Comparison of ENCODE assay signal across 24 cellular contexts in genomic region chr1:221344693-221345092, GRCh38.
DNase-seq lines count a peak whose midpoint lies in the region; ATAC-seq, FAIRE-seq and TF ChIP-seq lines count a peak whose summit lies in the region.
"Had no signal": no experiment of that assay in that cellular context is flagged by ENCODE, and none has a peak within 500 bp of the region (broad histone marks: within the 10 kb centered on the region; RNA-seq: fewer than 3 reads in every experiment).

No MANE protein-coding gene starts in this region.

- H3K9ac ChIP-seq in IMR-90 (ENCODE audit: low read depth, low read length) (no peak overlapping the region), mesenchymal stem cell (ENCODE audit: low read length) (no peak overlapping the region)

- WGBS in IMR-90 (ENCODE audit: extremely low coverage in 2 of 2, insufficient read length in 1 of 2), 2 experiments = no CpG with 5 or more reads among the region's 1 CpG
- 83% methylated on average over 1 of the region's 1 CpG for WGBS in mesenchymal stem cell

- H3K9me1 ChIP-seq in IMR-90 (ENCODE audit: insufficient read depth, low read length) = no peaks in the 10 kb centered on the region

- no peak overlapping the region for H3K4me3 ChIP-seq in IMR-90 (ENCODE audit: insufficient read depth, low read depth, low read length)
- H3K4me3 ChIP-seq in bronchial epithelial cell (ENCODE audit: low read depth, low read length) = no peak overlapping the region
- no peak overlapping the region for H3K4me3 ChIP-seq in mesenchymal stem cell (ENCODE audit: insufficient read depth in 1 of 2, low read depth in 1 of 2, low read length in 2 of 2)
- no peak overlapping the region for H3K4me3 ChIP-seq in WERI-Rb-1 (ENCODE audit: low read depth, low read length)
- H3K4me3 ChIP-seq: coronary artery, gastrocnemius medialis had no signal

- in situ Hi-C loops in IMR-90 (cut with MboI; ENCODE audit: low sequenced_read_pairs) = no loop called here

- DNase-seq in Daoy (ENCODE audit: low read depth) (peak; percentile 16), IMR-90 (peak; percentile 56), bronchial epithelial cell (ENCODE audit: low read depth) (peak; percentile 77), mesenchymal stem cell (peak; percentile 65), Right ventricle myocardium inferior (ENCODE audit: missing footprints) (no peak), WERI-Rb-1 (no peak), GM20000 (ENCODE audit: low spot score) (no peak), T-helper 1 cell (no peak)
- DNase-seq: activated CD4-positive, alpha-beta T cell treated with anti-CD3 and anti-CD28 coated beads, Interleukin-2, amount 10 ng/mL, durations not matched to agents 24 days and 14 days; activated CD8-positive, alpha-beta memory T cell treated with anti-CD3 and anti-CD28 coated beads, Interleukin-2, amount 10 ng/mL, durations not matched to agents 7 days and 5 days; activated naive CD8-positive, alpha-beta T cell treated with anti-CD3 and anti-CD28 coated beads, Interleukin-2, amount 10 ng/mL, durations not matched to agents 7 days and 5 days; brain microvascular endothelial cell; CD8-positive, alpha-beta memory T cell; DMS79; gastrocnemius medialis; naive B cell; NCI-H1417 treated with DMSO at 0.1 percent for 48 hours; NCI-H2107; occipital lobe; retina; substantia nigra; T-cell had no signal

- H2AK9ac ChIP-seq in IMR-90 (replicated peaks; ENCODE audit: low read depth, low read length, poor library complexity) = no peak overlapping the region

- no TSS peak for BruUV-seq in IMR-90 (replicated peaks; lab: Mats Ljungman, UMichigan)

- no peak overlapping the region for H4K8ac ChIP-seq in IMR-90 (ENCODE audit: low read depth in 2 of 2, low read length in 2 of 2)
- H4K8ac ChIP-seq in mesenchymal stem cell (ENCODE audit: low read length) = no peak overlapping the region

- intact Hi-C loops in IMR-90 (cut with micrococcal nuclease) (no loop called here), Right ventricle myocardium inferior (cut with DNase I) (no loop called here)

- H3K79me1 ChIP-seq in IMR-90 (ENCODE audit: low read depth in 1 of 2, low read length in 2 of 2) (no peaks in the 10 kb centered on the region), mesenchymal stem cell (replicated peaks; ENCODE audit: low read length, poor library complexity, severe bottlenecking) (no peaks in the 10 kb centered on the region)

- peak; percentile 54 for ATAC-seq in IMR-90 (ENCODE audit: low read depth)
- no peak for ATAC-seq in Right ventricle myocardium inferior
- ATAC-seq: activated CD8-positive, alpha-beta memory T cell treated with anti-CD3 and anti-CD28 coated beads, Interleukin-2, amount 10 ng/mL, durations not matched to agents 7 days and 5 days; gastrocnemius medialis; HCT116; T-cell had no signal

- POLR2A ChIA-PET in IMR-90 (lab: Charles Lee; ENCODE audit: unreplicated experiment) = no interaction called here

- no peak overlapping the region for H2BK20ac ChIP-seq in IMR-90 (ENCODE audit: low read depth, low read length)

- H3K27ac ChIP-seq in IMR-90 (ENCODE audit: insufficient read depth, low read length) = no peak overlapping the region
- no peak overlapping the region for H3K27ac ChIP-seq in mesenchymal stem cell (ENCODE audit: low read length, poor library complexity, severe bottlenecking)
- H3K27ac ChIP-seq in WERI-Rb-1 = no peak overlapping the region
- H3K27ac ChIP-seq: brain microvascular endothelial cell, coronary artery, gastrocnemius medialis had no signal

- H2BK15ac ChIP-seq in IMR-90 (ENCODE audit: low read depth, low read length) (no peak overlapping the region), mesenchymal stem cell (ENCODE audit: low read depth, poor library complexity, severe bottlenecking) (no peak overlapping the region)

- H2AFZ ChIP-seq in IMR-90 (replicated peaks; ENCODE audit: low read length, poor library complexity) = no peak overlapping the region
- no peak overlapping the region for H2AFZ ChIP-seq in mesenchymal stem cell (ENCODE audit: low read depth, low read length)

- H3K4ac ChIP-seq in IMR-90 (ENCODE audit: low read depth, low read length) = no peak overlapping the region
- H3K4ac ChIP-seq in mesenchymal stem cell (ENCODE audit: low read depth in 1 of 2, low read length in 2 of 2) = no peak overlapping the region

- no peaks in the 10 kb centered on the region for H4K20me1 ChIP-seq in IMR-90 (ENCODE audit: insufficient read depth, low read length)

- TF ChIP-seq POLR2A in IMR-90 (IDR thresholded peaks at IDR 0.05; ENCODE audit: low read depth, low read length) = no peak

- H3K14ac ChIP-seq in IMR-90 (replicated peaks; ENCODE audit: low read depth, low read length) (no peak overlapping the region), mesenchymal stem cell (ENCODE audit: low read length in 2 of 2) (no peak overlapping the region)

- H4K91ac ChIP-seq in IMR-90 (ENCODE audit: insufficient read depth, low read depth, low read length) (no peak overlapping the region), mesenchymal stem cell (ENCODE audit: low read length) (no peak overlapping the region)

- H2BK120ac ChIP-seq in IMR-90 (ENCODE audit: low read depth, low read length) = no peak overlapping the region
- no peak overlapping the region for H2BK120ac ChIP-seq in mesenchymal stem cell (ENCODE audit: low read depth, low read length)

- H3K18ac ChIP-seq in IMR-90 (ENCODE audit: low read depth, low read length) (no peak overlapping the region), mesenchymal stem cell (ENCODE audit: low read depth in 1 of 2, low read length in 2 of 2) (no peak overlapping the region)

- peaks cover 2% of the 10 kb centered on the region; the same call in 1 of the 2 replicates for H3K27me3 ChIP-seq in IMR-90 (ENCODE audit: control insufficient read depth, insufficient read depth, low read length)
- no peaks in the 10 kb centered on the region for H3K27me3 ChIP-seq in bronchial epithelial cell (ENCODE audit: control insufficient read depth, insufficient read depth, low read length)
- no peaks in the 10 kb centered on the region for H3K27me3 ChIP-seq in mesenchymal stem cell (ENCODE audit: control insufficient read depth in 1 of 2, insufficient read depth in 1 of 2, low read length in 2 of 2)
- no peaks in the 10 kb centered on the region for H3K27me3 ChIP-seq in WERI-Rb-1 (ENCODE audit: insufficient read depth, low read depth, severe bottlenecking)
- H3K27me3 ChIP-seq: brain microvascular endothelial cell, gastrocnemius medialis had no signal

- CTCF ChIA-PET in IMR-90 (lab: Yijun Ruan, JAX) = no interaction called here

- H3K56ac ChIP-seq in IMR-90 (ENCODE audit: extremely low read depth, insufficient read depth, low read length) = no peak overlapping the region

- H2BK12ac ChIP-seq in mesenchymal stem cell (ENCODE audit: low read length in 2 of 2) = no peak overlapping the region

- H3K23ac ChIP-seq in IMR-90 (ENCODE audit: low read depth, low read length) (no peak overlapping the region), mesenchymal stem cell (ENCODE audit: low read length in 2 of 2) (no peak overlapping the region)

- H3K4me2 ChIP-seq in IMR-90 (ENCODE audit: low read depth, low read length) (no peak overlapping the region), mesenchymal stem cell (ENCODE audit: low read length, poor library complexity, severe bottlenecking) (no peak overlapping the region)

- TF ChIP-seq CTCF in IMR-90 (conservative IDR thresholded peaks at IDR 0.05; ENCODE audit: low read depth, low read length) = no peak
- TF ChIP-seq CTCF in bronchial epithelial cell (IDR thresholded peaks at IDR 0.05; ENCODE audit: insufficient read depth, low read length, severe bottlenecking) = no peak
- no peak for TF ChIP-seq CTCF in WERI-Rb-1 (IDR thresholded peaks at IDR 0.05; ENCODE audit: low read depth, low read length)
- no peak for TF ChIP-seq CTCF in GM20000 (IDR thresholded peaks at IDR 0.05; ENCODE audit: extremely low read depth, missing control alignments)

- no peaks in the 10 kb centered on the region for H3K36me3 ChIP-seq in IMR-90 (ENCODE audit: control insufficient read depth, insufficient read depth, low read length)
- no peaks in the 10 kb centered on the region for H3K36me3 ChIP-seq in bronchial epithelial cell (ENCODE audit: control insufficient read depth, insufficient read depth, low read length)
- no peaks in the 10 kb centered on the region for H3K36me3 ChIP-seq in mesenchymal stem cell (ENCODE audit: control insufficient read depth in 1 of 2, insufficient read depth in 2 of 2, low read depth in 1 of 2, low read length in 2 of 2)
- no peaks in the 10 kb centered on the region for H3K36me3 ChIP-seq in WERI-Rb-1
- H3K36me3 ChIP-seq: brain microvascular endothelial cell, gastrocnemius medialis had no signal

- TF ChIP-seq RAD21 in IMR-90 (IDR thresholded peaks at IDR 0.05; ENCODE audit: low read length) = no peak

- FAIRE-seq in bronchial epithelial cell (lab: Jason Lieb, UNC) = no peak

- H2BK5ac ChIP-seq in IMR-90 (ENCODE audit: low read depth, low read length, poor library complexity, severe bottlenecking) (no peak overlapping the region), mesenchymal stem cell (ENCODE audit: low read depth, low read length, poor library complexity, severe bottlenecking) (no peak overlapping the region)

- no peaks in the 10 kb centered on the region for H3K4me1 ChIP-seq in IMR-90 (ENCODE audit: control insufficient read depth, insufficient read depth, low read length)
- H3K4me1 ChIP-seq in mesenchymal stem cell (ENCODE audit: control insufficient read depth, insufficient read depth, low read depth, low read length) = no peaks in the 10 kb centered on the region
- H3K4me1 ChIP-seq: gastrocnemius medialis had no signal

- no peak overlapping the region for H4K5ac ChIP-seq in IMR-90 (ENCODE audit: low read depth, low read length)

- dilution Hi-C loops in IMR-90 (cut with HindIII; ENCODE audit: low sequenced_read_pairs, unreplicated experiment) = no loop called here

- H2AK5ac ChIP-seq in IMR-90 (ENCODE audit: low read depth, low read length) (no peak overlapping the region), mesenchymal stem cell (ENCODE audit: low read length, severe bottlenecking) (no peak overlapping the region)

- H3K9me3 ChIP-seq in IMR-90 (ENCODE audit: control insufficient read depth, insufficient read depth, low read length) (no peaks in the 10 kb centered on the region), mesenchymal stem cell (ENCODE audit: control insufficient read depth, low read length) (no peaks in the 10 kb centered on the region), WERI-Rb-1 (ENCODE audit: severe bottlenecking) (no peaks in the 10 kb centered on the region)
- H3K9me3 ChIP-seq: gastrocnemius medialis had no signal

TF ChIP-seq in IMR-90, 13 proteins besides CTCF, POLR2A, EP300 and RAD21 (continues in another document):
- TF ChIP-seq RCOR1 (IDR thresholded peaks at IDR 0.05; ENCODE audit: insufficient replicate concordance, low read length) = no peak
- no peak for TF ChIP-seq USF2 (IDR thresholded peaks at IDR 0.05; ENCODE audit: low read depth, low read length)
- TF ChIP-seq FOS (IDR thresholded peaks at IDR 0.05; ENCODE audit: low read depth, low read length) = no peak

Comparison
In these comparisons a context has a peak if more than half of its experiments do, and no peak if none do; other contexts are left out.
1. DNase-seq: peak in Daoy (single experiment), IMR-90 (single experiment), bronchial epithelial cell (single experiment) and mesenchymal stem cell (single experiment); none in Right ventricle myocardium inferior (single experiment), WERI-Rb-1 (single experiment), GM20000 (single experiment) and T-helper 1 cell (0 of 5).